9 cellular contexts compared by ENCODE assay signal in genomic region chr6:125512621-125513020, GRCh38.
DNase-seq lines count a peak whose midpoint lies in the region; ATAC-seq, FAIRE-seq and TF ChIP-seq lines count a peak whose summit lies in the region.
"Had no signal": no experiment of that assay in that cellular context is flagged by ENCODE, and none has a peak within 500 bp of the region (broad histone marks: within the 10 kb centered on the region; RNA-seq: fewer than 3 reads in every experiment).

No MANE protein-coding gene starts in this region.

- peak; percentile 39 to 59 (median 50) for TF ChIP-seq CTCF in right lobe of liver (IDR thresholded peaks at IDR 0.05)

- TF ChIP-seq POLR2A in right lobe of liver (IDR thresholded peaks at IDR 0.05): no peak

- H3K27me3 ChIP-seq in right lobe of liver: no peaks in the 10 kb centered on the region

- intact Hi-C loops in right lobe of liver (cut with DNase I): no loop called here

- no peak overlapping the region for H3K27ac ChIP-seq in right lobe of liver
- H3K27ac ChIP-seq in substantia nigra (ENCODE audit: low read depth, low read length, poor library complexity, severe bottlenecking): no peak overlapping the region

- no peaks in the 10 kb centered on the region for H3K36me3 ChIP-seq in right lobe of liver

- H3K4me3 ChIP-seq in right lobe of liver: no peak overlapping the region

- no peaks in the 10 kb centered on the region for H3K9me3 ChIP-seq in right lobe of liver

- FAIRE-seq in RCC 7860 (lab: Jason Lieb, UNC): no peak

- WGBS in right lobe of liver (ENCODE audit: insufficient coverage, low coverage, low lambda C conversion rate, missing lambda C conversion rate): 41% methylated on average over 2 of the region's 2 CpGs

- ATAC-seq in right lobe of liver (peak; percentile 62 to 78 (median 72)), HG03135 (IDR thresholded peaks at IDR 0.05; ENCODE audit: unreplicated experiment) (no peak)
- ATAC-seq: stimulated activated naive CD8-positive, alpha-beta T cell treated with anti-CD3 and anti-CD28 coated beads, Interleukin-15, Interleukin-2, amounts not matched to agents 100 U/mL and 50 U/mL, for 24 hours had no signal

- DNase-seq in DMS53 (lab: John Stamatoyannopoulos, UW): peak; percentile 63
- DNase-seq in DMS53 treated with DMSO at 0.1 percent for 48 hours (lab: John Stamatoyannopoulos, UW; ENCODE audit: unreplicated experiment): no peak
- DNase-seq in H4 (ENCODE audit: low spot score): peak; percentile 8
- DNase-seq in NCI-H2029 treated with DMSO at 0.1 percent for 48 hours (lab: John Stamatoyannopoulos, UW): peak; percentile 53
- no peak for DNase-seq in right lobe of liver
- no peak for DNase-seq in RCC 7860 (ENCODE audit: low spot score)
- DNase-seq in substantia nigra (lab: John Stamatoyannopoulos, UW): no peak
- DNase-seq: stimulated activated naive CD8-positive, alpha-beta T cell treated with anti-CD3 and anti-CD28 coated beads, Interleukin-15, Interleukin-2, amounts not matched to agents 100 U/mL and 50 U/mL, for 24 hours had no signal

- H3K4me1 ChIP-seq in right lobe of liver: peaks cover 0 to 5% (median 2%) of the 10 kb centered on the region in 4 donors

Comparison
In these comparisons a context has a peak if more than half of its experiments do, and no peak if none do; other contexts are left out.
1. DNase-seq: peak in DMS53 (single experiment), H4 (single experiment) and NCI-H2029 treated with DMSO at 0.1 percent for 48 hours (single experiment); none in DMS53 treated with DMSO at 0.1 percent for 48 hours (single experiment), right lobe of liver (0 of 3), RCC 7860 (single experiment) and substantia nigra (0 of 49).